8 cellular contexts compared by ENCODE assay signal in the genomic region with DNA sequence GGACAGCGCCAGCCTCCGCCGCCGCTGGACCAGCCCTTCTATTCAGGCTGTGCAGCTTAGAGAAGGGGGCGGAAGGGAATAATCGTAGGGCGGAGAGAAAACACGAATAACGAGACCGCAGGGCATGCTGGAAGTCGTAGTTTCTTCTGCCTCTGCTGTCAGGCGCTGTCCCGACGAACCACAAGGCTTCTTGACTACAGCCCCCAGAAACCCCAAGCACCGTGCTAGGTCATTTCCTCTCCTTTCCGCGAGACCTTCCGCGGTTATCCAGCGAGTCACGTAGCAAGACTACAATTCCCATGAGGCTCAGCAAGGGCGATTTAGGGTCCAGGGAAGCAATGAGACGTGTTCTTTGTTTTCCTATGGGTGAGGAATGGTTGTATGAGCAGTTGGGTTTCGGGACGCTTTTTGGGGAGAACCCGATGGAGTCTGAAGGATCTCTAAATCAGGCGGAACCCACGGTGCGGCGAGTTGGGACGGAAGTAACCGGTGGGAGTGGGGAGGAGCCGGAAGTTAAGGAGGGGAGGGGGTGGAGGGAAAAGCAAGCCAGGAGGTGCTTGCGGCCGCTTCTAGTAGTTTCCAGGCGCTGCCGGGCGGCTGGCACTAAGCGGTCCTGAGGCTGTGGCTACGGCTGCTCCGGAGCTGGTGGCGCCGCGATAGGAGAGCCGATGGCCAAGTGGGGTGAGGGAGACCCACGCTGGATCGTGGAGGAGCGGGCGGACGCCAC. TPM values are rescaled to one million over a fixed set of nuclear protein-coding genes. Genes with fewer than 3 reads are reported as not detected.
A peak's percentile ranks its signal among the peaks of the same experiment; 100 is the strongest.
DNase-seq lines count a peak whose midpoint lies in the region; ATAC-seq, FAIRE-seq and TF ChIP-seq lines count a peak whose summit lies in the region.

TSS of gene AHSA1 (plus strand) at position 572 of the 727 bp plus-strand sequence. CDS start at position 669, 97 bp downstream.
TSS of gene VIPAS39 (minus strand) at position 80 of the 727 bp plus-strand sequence. CDS start 3,499 bp downstream, outside the sequence.

- peak within 1 kb of the TSS; percentile 71 to 97 (median 94) for H3K27ac ChIP-seq in adrenal gland
- peak within 1 kb of the TSS; percentile 77 to 96 (median 90) for H3K27ac ChIP-seq in heart right ventricle
- H3K27ac ChIP-seq in upper lobe of left lung: peak within 1 kb of the TSS; percentile 84 to 97 (median 90)

- peak within 1 kb of the TSS; percentile 62 to 87 (median 81) for H3K4me3 ChIP-seq in adrenal gland
- H3K4me3 ChIP-seq in heart right ventricle: peak within 1 kb of the TSS; percentile 75 to 99 (median 95)
- H3K4me3 ChIP-seq in upper lobe of left lung: peak within 1 kb of the TSS; percentile 75 to 99 (median 88)

- TF ChIP-seq CTCF in adrenal gland (IDR thresholded peaks at IDR 0.05) (peak in 1 of 6 experiments; percentile 4), heart right ventricle (IDR thresholded peaks at IDR 0.05) (no peak), upper lobe of left lung (IDR thresholded peaks at IDR 0.05) (no peak)

- WGBS in adrenal gland, 4 donors: 0 to 1% (median 0%) methylated on average over 37 to 50 of the region's 50 CpGs
- WGBS in heart right ventricle, 2 donors: 0 to 1% methylated on average over 50 of the region's 50 CpGs
- 0 to 2% methylated on average over 43 to 50 of the region's 50 CpGs for WGBS in upper lobe of left lung, 2 donors

- H3K36me3 ChIP-seq in adrenal gland (replicated peaks in 1 of 2) (peaks cover 0 to 34% of the 10 kb centered on the region in 2 donors), heart right ventricle (peaks cover 0 to 48% (median 23%) of the 10 kb centered on the region in 9 donors), upper lobe of left lung (peaks cover 16 to 44% (median 32%) of the 10 kb centered on the region in 4 donors)

- ATAC-seq in HG02852 (IDR thresholded peaks at IDR 0.05; ENCODE audit: unreplicated experiment) (peak; percentile 90), heart right ventricle (peak; percentile 98 to 99 (median 99)), upper lobe of left lung (ENCODE audit: low FRiP score in 2 of 2) (peak; percentile 99)

- TF ChIP-seq EP300 in upper lobe of left lung (IDR thresholded peaks at IDR 0.05): no peak

- H3K9me3 ChIP-seq in adrenal gland (replicated peaks in 1 of 3): no peaks in the 10 kb centered on the region
- no peaks in the 10 kb centered on the region for H3K9me3 ChIP-seq in heart right ventricle
- no peaks in the 10 kb centered on the region for H3K9me3 ChIP-seq in upper lobe of left lung

- TF ChIP-seq POLR2A in GM12892 (IDR thresholded peaks at IDR 0.05; ENCODE audit: low read depth, low read length) (peak; percentile 75; the same call in 1 of the 2 replicates), adrenal gland (IDR thresholded peaks at IDR 0.05) (peak; percentile 54 to 74), upper lobe of left lung (IDR thresholded peaks at IDR 0.05) (peak in 3 of 4 donors; percentile 53 to 62 (median 59))

- intact Hi-C loops in adrenal gland (cut with DNase I): loop anchor here (5.0 to 10.0 kb wide), 2 partner anchors 95 to 97 kb away; no protein-coding TSS in a partner anchor
- intact Hi-C loops in heart right ventricle (cut with DNase I): loop anchor here in 7 of 10 donors (2.0 to 10.0 kb wide), 11 partner anchors 81 to 247 kb away; partner anchors contain the start of genes GSTZ1 (in 6 of the 7), POMT2 (in 6 of the 7), ALKBH1 (in 5 of the 7) and SLIRP (in 5 of the 7)
- intact Hi-C loops in posterior cingulate gyrus (cut with DNase I): loop anchor here (2.0 to 10.0 kb wide), 5 partner anchors 83 to 250 kb away; partner anchors contain the start of genes ALKBH1, GSTZ1, POMT2 and SAMD15

- H3K4me1 ChIP-seq in adrenal gland (replicated peaks in 1 of 2) (peaks cover 4 to 22% of the 10 kb centered on the region in 2 donors), heart right ventricle (peaks cover 5 to 36% (median 26%) of the 10 kb centered on the region in 9 donors), upper lobe of left lung (peaks cover 17 to 26% (median 21%) of the 10 kb centered on the region in 4 donors)

- FAIRE-seq in GM12892 (lab: Jason Lieb, UNC): peak; percentile 99

- H3K27me3 ChIP-seq in adrenal gland (no peaks in the 10 kb centered on the region), heart right ventricle (no peaks in the 10 kb centered on the region), upper lobe of left lung (no peaks in the 10 kb centered on the region)

- peak; percentile 81 for DNase-seq in GM12892 (ENCODE audit: insufficient read length)
- DNase-seq in NCI-H146 (lab: John Stamatoyannopoulos, UW): peak; percentile 97
- peak; percentile 86 to 99 (median 92) for DNase-seq in T-helper 1 cell
- DNase-seq in adrenal gland: peak; percentile 94 to 99 (median 98)
- DNase-seq in heart right ventricle: peak; percentile 87 to 98
- DNase-seq in posterior cingulate gyrus: peak; percentile 92 to 99 (median 95)
- peak; percentile 91 to 99 for DNase-seq in upper lobe of left lung

RNA-seq across cellular contexts. Expression of gene AHSA1, which starts in this region (rescaled TPM):
- 127 TPM for polyA plus RNA-seq in GM12892 (2012; ENCODE audit: missing spikeins)
- total RNA-seq in adrenal gland (100 to 1,000 TPM in 7 of 8 donors, 10 to 100 TPM in 1; 93.6 to 189 (median 155) TPM), heart right ventricle (100 to 1,000 TPM; 107 to 193 (median 166) TPM), upper lobe of left lung (100 to 1,000 TPM in 1 of 6 donors, 10 to 100 TPM in 5; 41.9 to 110 (median 93.3) TPM)
- polyA plus RNA-seq in adrenal gland (100 to 1,000 TPM in 2 of 3 donors, 10 to 100 TPM in 1; 91.4 to 386 (median 166) TPM), heart right ventricle (100 to 1,000 TPM in 1 of 2 donors, 10 to 100 TPM in 1; 88.2 to 247 TPM)

RNA-seq across cellular contexts. Expression of gene VIPAS39, which starts in this region (rescaled TPM):
- polyA plus RNA-seq in GM12892 (2012; ENCODE audit: missing spikeins): 19.7 TPM
- total RNA-seq in adrenal gland (10 to 100 TPM; 13.0 to 24.5 (median 18.9) TPM), heart right ventricle (10 to 100 TPM in 9 of 10 donors, 1 to 10 TPM in 1; 8.1 to 18.7 (median 14.7) TPM), upper lobe of left lung (10 to 100 TPM in 4 of 6 donors, 1 to 10 TPM in 2; 7.1 to 19.2 (median 16.8) TPM)
- polyA plus RNA-seq in adrenal gland (10 to 100 TPM; 11.2 to 27.3 (median 11.8) TPM), heart right ventricle (10 to 100 TPM in 1 of 2 donors, 1 to 10 TPM in 1; 8.0 to 10.4 TPM)

Comparison
In these comparisons a context has a peak if more than half of its experiments do, and no peak if none do; other contexts are left out.
1. Peak in every context shown above with its lines: DNase-seq, ATAC-seq, H3K4me3 ChIP-seq and H3K27ac ChIP-seq.